ENCODE assay signal across 16 cellular contexts in the genomic region with DNA sequence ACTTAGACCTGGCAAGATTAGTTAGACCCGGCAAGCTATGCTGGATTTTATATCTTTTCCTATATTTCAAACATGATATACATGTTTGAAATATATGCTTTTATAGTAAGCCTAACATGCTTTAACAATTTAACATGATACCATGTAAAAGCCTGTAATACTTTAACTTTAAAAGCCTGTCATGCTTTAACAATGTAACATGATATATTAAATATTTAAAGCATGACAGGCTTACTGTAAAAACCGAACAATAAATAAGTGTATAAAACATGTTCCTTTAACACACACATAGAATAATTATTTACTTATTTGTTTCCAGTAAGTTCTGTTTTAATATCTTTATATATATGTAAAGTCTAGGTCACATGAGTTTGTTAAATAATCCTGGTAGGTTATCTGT.
DNase-seq lines count a peak whose midpoint lies in the region; ATAC-seq and TF ChIP-seq lines count a peak whose summit lies in the region.
"Had no signal": no experiment of that assay in that cellular context is flagged by ENCODE, and none has a peak within 500 bp of the region (broad histone marks: within the 10 kb centered on the region; RNA-seq: fewer than 3 reads in every experiment).

No MANE protein-coding gene starts in this region.

- TF ChIP-seq CTCF in WTC11 (IDR thresholded peaks at IDR 0.05) = no peak

- H3K27ac ChIP-seq in HUES48 (ENCODE audit: low read depth, low read length) = peak overlapping the region; percentile 21
- H3K27ac ChIP-seq in iPS-20b (ENCODE audit: low read length) = no peak overlapping the region
- H3K27ac ChIP-seq: BLaER1 had no signal

- no peak overlapping the region for H3K4me3 Mint-ChIP-seq in WTC11
- no peak overlapping the region for H3K4me3 Mint-ChIP-seq in stimulated activated memory B cell treated with anti-CD40 and anti-IgM and Interleukin-4, amounts not matched to agents 10 μg/mL and 1 μg/mL and 100 μg/mL, for 72 hours
- H3K4me3 Mint-ChIP-seq: CD8-positive, alpha-beta memory T cell; GM23338; HFFc6; IgD-negative memory B cell had no signal

- CTCF ChIA-PET in WTC11 (lab: Charles Lee) = interaction anchor here (1.3 kb wide), 1 partner anchor 13 kb away, joined by 9 read pairs; no protein-coding TSS in a partner anchor

- TF ChIP-seq POLR2A in erythroblast (IDR thresholded peaks at IDR 0.05; ENCODE audit: low read length) = no peak

- POLR2A ChIA-PET in WTC11 (lab: Charles Lee) = no interaction called here

- no peak for DNase-seq in WTC11 (ENCODE audit: low spot score)
- DNase-seq in erythroblast (lab: John Stamatoyannopoulos, UW) = no peak
- DNase-seq: AML-193; CD8-positive, alpha-beta memory T cell; DMS53; HFFc6; KG1 had no signal

- H3K27me3 ChIP-seq in HUES48 (ENCODE audit: control insufficient read depth, insufficient read depth, low read length) = no peaks in the 10 kb centered on the region
- H3K27me3 ChIP-seq in iPS-20b (ENCODE audit: insufficient read depth, low read length) = no peaks in the 10 kb centered on the region
- H3K27me3 ChIP-seq: BLaER1 had no signal

- peak overlapping the region; percentile 49; the same call in 1 of the 2 replicates for H3K27ac Mint-ChIP-seq in WTC11
- no peak overlapping the region for H3K27ac Mint-ChIP-seq in stimulated activated memory B cell treated with anti-CD40 and anti-IgM and Interleukin-4, amounts not matched to agents 10 μg/mL and 1 μg/mL and 100 μg/mL, for 72 hours
- H3K27ac Mint-ChIP-seq: CD8-positive, alpha-beta memory T cell; HFFc6; IgD-negative memory B cell had no signal

- ATAC-seq in WTC11 (no peak), GM18868 (IDR thresholded peaks at IDR 0.05; ENCODE audit: unreplicated experiment) (no peak), HG03280 (IDR thresholded peaks at IDR 0.05; ENCODE audit: unreplicated experiment) (no peak)
- no peak for ATAC-seq in stimulated activated memory B cell treated with anti-CD40 and anti-IgM and Interleukin-4, amounts not matched to agents 10 μg/mL and 1 μg/mL and 100 μg/mL, for 72 hours

- H3K27me3 Mint-ChIP-seq in WTC11 (ENCODE audit: low read depth) = no peaks in the 10 kb centered on the region
- H3K27me3 Mint-ChIP-seq in stimulated activated memory B cell treated with anti-CD40 and anti-IgM and Interleukin-4, amounts not matched to agents 10 μg/mL and 1 μg/mL and 100 μg/mL, for 72 hours = no peaks in the 10 kb centered on the region
- H3K27me3 Mint-ChIP-seq: CD8-positive, alpha-beta memory T cell; IgD-negative memory B cell had no signal

- no peaks in the 10 kb centered on the region for H3K36me3 Mint-ChIP-seq in WTC11
- no peaks in the 10 kb centered on the region for H3K36me3 Mint-ChIP-seq in stimulated activated memory B cell treated with anti-CD40 and anti-IgM and Interleukin-4, amounts not matched to agents 10 μg/mL and 1 μg/mL and 100 μg/mL, for 72 hours
- H3K36me3 Mint-ChIP-seq: CD8-positive, alpha-beta memory T cell had no signal

- peaks cover 11% of the 10 kb centered on the region for H3K4me1 Mint-ChIP-seq in WTC11
- H3K4me1 Mint-ChIP-seq in stimulated activated memory B cell treated with anti-CD40 and anti-IgM and Interleukin-4, amounts not matched to agents 10 μg/mL and 1 μg/mL and 100 μg/mL, for 72 hours = no peaks in the 10 kb centered on the region
- H3K4me1 Mint-ChIP-seq: CD8-positive, alpha-beta memory T cell; IgD-negative memory B cell had no signal

- H3K9me3 Mint-ChIP-seq in WTC11 = no peaks in the 10 kb centered on the region
- H3K9me3 Mint-ChIP-seq in stimulated activated memory B cell treated with anti-CD40 and anti-IgM and Interleukin-4, amounts not matched to agents 10 μg/mL and 1 μg/mL and 100 μg/mL, for 72 hours = no peaks in the 10 kb centered on the region
- H3K9me3 Mint-ChIP-seq: CD8-positive, alpha-beta memory T cell; GM23338; HFFc6; IgD-negative memory B cell had no signal

- H3K4me1 ChIP-seq in HUES48 (ENCODE audit: control insufficient read depth, insufficient read depth, low read length) (peaks cover 11% of the 10 kb centered on the region), iPS-20b (ENCODE audit: insufficient read depth, low read length) (peaks cover 6% of the 10 kb centered on the region; the same call in 1 of the 2 replicates)
- H3K4me1 ChIP-seq: BLaER1 had no signal

- H3K4me3 ChIP-seq in HUES48 (ENCODE audit: low read depth, low read length) = no peak overlapping the region
- H3K4me3 ChIP-seq in iPS-20b (ENCODE audit: low read length) = no peak overlapping the region
- H3K4me3 ChIP-seq: BLaER1, GM23338, HAP-1 had no signal

- H3K9ac ChIP-seq in HUES48 (ENCODE audit: low read depth, low read length) (no peak overlapping the region), iPS-20b (ENCODE audit: low read depth, low read length) (peak overlapping the region; percentile 64; the same call in 1 of the 2 replicates)
- H3K9ac ChIP-seq: BLaER1 had no signal

- H3K9me3 ChIP-seq in HUES48 (ENCODE audit: control insufficient read depth, insufficient read depth, low read length) = no peaks in the 10 kb centered on the region
- H3K9me3 ChIP-seq in iPS-20b (ENCODE audit: insufficient read depth, low read depth, low read length) = no peaks in the 10 kb centered on the region
- H3K9me3 ChIP-seq: BLaER1, HAP-1 had no signal

- H3K36me3 ChIP-seq in HUES48 (ENCODE audit: control insufficient read depth, insufficient read depth, low read length) = no peaks in the 10 kb centered on the region
- no peaks in the 10 kb centered on the region for H3K36me3 ChIP-seq in iPS-20b (ENCODE audit: insufficient read depth, low read depth, low read length)
- H3K36me3 ChIP-seq: BLaER1, HAP-1 had no signal

TF ChIP-seq in WTC11, 78 proteins besides CTCF, POLR2A, EP300 and RAD21:
- TF ChIP-seq, protein P1, sequence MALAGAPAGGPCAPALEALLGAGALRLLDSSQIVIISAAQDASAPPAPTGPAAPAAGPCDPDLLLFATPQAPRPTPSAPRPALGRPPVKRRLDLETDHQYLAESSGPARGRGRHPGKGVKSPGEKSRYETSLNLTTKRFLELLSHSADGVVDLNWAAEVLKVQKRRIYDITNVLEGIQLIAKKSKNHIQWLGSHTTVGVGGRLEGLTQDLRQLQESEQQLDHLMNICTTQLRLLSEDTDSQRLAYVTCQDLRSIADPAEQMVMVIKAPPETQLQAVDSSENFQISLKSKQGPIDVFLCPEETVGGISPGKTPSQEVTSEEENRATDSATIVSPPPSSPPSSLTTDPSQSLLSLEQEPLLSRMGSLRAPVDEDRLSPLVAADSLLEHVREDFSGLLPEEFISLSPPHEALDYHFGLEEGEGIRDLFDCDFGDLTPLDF (CRISPR knock-in tag; IDR thresholded peaks at IDR 0.05) = no peak
- no peak for TF ChIP-seq ZNF317 (CRISPR knock-in tag; IDR thresholded peaks at IDR 0.05; ENCODE audit: borderline replicate concordance, low read depth)
- no peak for TF ChIP-seq ELF4 (CRISPR knock-in tag; IDR thresholded peaks at IDR 0.05; ENCODE audit: low read depth)
- TF ChIP-seq ZNF671 (CRISPR knock-in tag; IDR thresholded peaks at IDR 0.05) = no peak
- TF ChIP-seq, protein P2, sequence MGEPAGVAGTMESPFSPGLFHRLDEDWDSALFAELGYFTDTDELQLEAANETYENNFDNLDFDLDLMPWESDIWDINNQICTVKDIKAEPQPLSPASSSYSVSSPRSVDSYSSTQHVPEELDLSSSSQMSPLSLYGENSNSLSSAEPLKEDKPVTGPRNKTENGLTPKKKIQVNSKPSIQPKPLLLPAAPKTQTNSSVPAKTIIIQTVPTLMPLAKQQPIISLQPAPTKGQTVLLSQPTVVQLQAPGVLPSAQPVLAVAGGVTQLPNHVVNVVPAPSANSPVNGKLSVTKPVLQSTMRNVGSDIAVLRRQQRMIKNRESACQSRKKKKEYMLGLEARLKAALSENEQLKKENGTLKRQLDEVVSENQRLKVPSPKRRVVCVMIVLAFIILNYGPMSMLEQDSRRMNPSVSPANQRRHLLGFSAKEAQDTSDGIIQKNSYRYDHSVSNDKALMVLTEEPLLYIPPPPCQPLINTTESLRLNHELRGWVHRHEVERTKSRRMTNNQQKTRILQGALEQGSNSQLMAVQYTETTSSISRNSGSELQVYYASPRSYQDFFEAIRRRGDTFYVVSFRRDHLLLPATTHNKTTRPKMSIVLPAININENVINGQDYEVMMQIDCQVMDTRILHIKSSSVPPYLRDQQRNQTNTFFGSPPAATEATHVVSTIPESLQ (CRISPR knock-in tag; IDR thresholded peaks at IDR 0.05) = no peak
TF ChIP-seq in WTC11: peak in this region for 0.
